In the genomic region with DNA sequence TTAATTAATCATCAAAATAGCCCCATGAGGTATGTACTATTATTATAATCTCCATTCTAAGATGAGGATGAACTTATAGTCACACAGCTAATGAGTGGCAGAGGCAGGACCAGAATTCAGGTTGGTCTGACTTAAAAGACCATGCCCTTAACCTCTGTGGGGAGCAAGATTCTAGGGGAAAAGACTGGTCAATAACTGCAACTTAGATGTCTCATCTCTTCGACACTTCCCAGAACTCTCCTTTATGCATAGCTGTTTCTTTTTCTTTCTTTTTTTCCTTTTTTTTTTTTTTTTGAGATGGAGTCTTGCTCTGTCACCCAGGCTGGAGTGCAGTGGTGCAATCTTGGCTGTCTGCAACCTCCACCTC, we compare ENCODE assay signal across 29 cellular contexts.
"Had no signal": no experiment of that assay in that cellular context is flagged by ENCODE, and none has a peak within 500 bp of the region (broad histone marks: within the 10 kb centered on the region; RNA-seq: fewer than 3 reads in every experiment).

No MANE protein-coding gene starts in this region.

- H3K27ac ChIP-seq: esophagus squamous epithelium, heart right ventricle, pancreas, prostate gland, skin epidermis, uterus had no signal

- DNase-seq: activated CD4-positive, alpha-beta T cell treated with anti-CD3 and anti-CD28 coated beads for 36 hours; activated CD4-positive, CD25-positive, alpha-beta regulatory T cell; activated CD8-positive, alpha-beta memory T cell treated with anti-CD3 and anti-CD28 coated beads, Interleukin-2, amount 10 ng/mL, durations not matched to agents 7 days and 5 days; activated CD8-positive, alpha-beta T cell treated with anti-CD3 and anti-CD28 coated beads, Interleukin-2, amount 10 ng/mL, durations not matched to agents 7 days and 5 days; activated naive CD4-positive, alpha-beta T cell treated with Interleukin-2 at 50 U/mL for 16 hours; activated T-cell treated with anti-CD3 and anti-CD28 coated beads, Interleukin-2, amount 50 U/mL, for 48 hours; aorta; central memory CD4-positive, alpha-beta T cell; endodermal cell; esophagus squamous epithelium; foreskin melanocyte; heart right ventricle; midbrain; naive thymus-derived CD4-positive, alpha-beta T cell; nucleus accumbens; pancreas; retina; stimulated activated CD4-positive, alpha-beta T cell treated with anti-CD3 and anti-CD28 coated beads, Interleukin-4, amount 100 ng/mL, for 24 hours; stimulated activated naive CD8-positive, alpha-beta T cell treated with anti-CD3 and anti-CD28 coated beads, Interleukin-15, amount 100 ng/mL, for 72 hours; substantia nigra; uterus had no signal

- H3K4me3 ChIP-seq: esophagus squamous epithelium, heart right ventricle, pancreas, prostate gland, skin epidermis, uterus had no signal

- H3K27ac Mint-ChIP-seq: activated CD4-positive, alpha-beta T cell treated with anti-CD3 and anti-CD28 coated beads for 36 hours; activated CD8-positive, alpha-beta memory T cell treated with anti-CD3 and anti-CD28 coated beads, Interleukin-2, amount 10 ng/mL, durations not matched to agents 7 days and 5 days; activated CD8-positive, alpha-beta T cell treated with anti-CD3 and anti-CD28 coated beads, Interleukin-2, amount 10 ng/mL, durations not matched to agents 7 days and 5 days; activated naive CD8-positive, alpha-beta T cell; dendritic cell treated with granulocyte-macrophage colony-stimulating factor and Interleukin-4, amounts not matched to agents 40 ng/mL and 50 ng/mL, for 4 days; endodermal cell; naive thymus-derived CD4-positive, alpha-beta T cell; stimulated activated memory B cell treated with anti-CD40 and anti-IgM and Interleukin-4, amounts not matched to agents 10 μg/mL and 1 μg/mL and 100 μg/mL, for 72 hours; stimulated activated naive CD8-positive, alpha-beta T cell treated with anti-CD3 and anti-CD28 coated beads, Interleukin-15, amount 100 ng/mL, for 72 hours had no signal

- H3K36me3 ChIP-seq: esophagus squamous epithelium, heart right ventricle, pancreas, prostate gland, uterus had no signal

- H3K9me3 ChIP-seq: esophagus squamous epithelium, heart right ventricle, pancreas, prostate gland, uterus had no signal

- H3K4me1 ChIP-seq: prostate gland had no signal

- H3K27me3 ChIP-seq: esophagus squamous epithelium, heart right ventricle, pancreas, uterus had no signal

- H3K27me3 Mint-ChIP-seq: activated CD4-positive, alpha-beta T cell treated with anti-CD3 and anti-CD28 coated beads for 36 hours; activated CD8-positive, alpha-beta memory T cell treated with anti-CD3 and anti-CD28 coated beads, Interleukin-2, amount 10 ng/mL, durations not matched to agents 7 days and 5 days; activated naive CD8-positive, alpha-beta T cell; dendritic cell treated with granulocyte-macrophage colony-stimulating factor and Interleukin-4, amounts not matched to agents 40 ng/mL and 50 ng/mL, for 4 days; type B pancreatic cell had no signal

- H3K4me3 Mint-ChIP-seq: activated CD4-positive, alpha-beta T cell treated with anti-CD3 and anti-CD28 coated beads for 36 hours; activated CD8-positive, alpha-beta memory T cell treated with anti-CD3 and anti-CD28 coated beads, Interleukin-2, amount 10 ng/mL, durations not matched to agents 7 days and 5 days; activated CD8-positive, alpha-beta T cell treated with anti-CD3 and anti-CD28 coated beads, Interleukin-2, amount 10 ng/mL, durations not matched to agents 7 days and 5 days; activated naive CD8-positive, alpha-beta T cell; dendritic cell treated with granulocyte-macrophage colony-stimulating factor and Interleukin-4, amounts not matched to agents 40 ng/mL and 50 ng/mL, for 4 days; endodermal cell; naive thymus-derived CD4-positive, alpha-beta T cell; neural crest cell; stimulated activated memory B cell treated with anti-CD40 and anti-IgM and Interleukin-4, amounts not matched to agents 10 μg/mL and 1 μg/mL and 100 μg/mL, for 72 hours; stimulated activated naive CD8-positive, alpha-beta T cell treated with anti-CD3 and anti-CD28 coated beads, Interleukin-15, amount 100 ng/mL, for 72 hours; type B pancreatic cell had no signal

- ATAC-seq: activated CD4-positive, alpha-beta T cell treated with anti-CD3 and anti-CD28 coated beads for 36 hours; activated CD8-positive, alpha-beta memory T cell treated with anti-CD3 and anti-CD28 coated beads, Interleukin-2, amount 10 ng/mL, durations not matched to agents 7 days and 5 days; activated CD8-positive, alpha-beta T cell treated with anti-CD3 and anti-CD28 coated beads, Interleukin-2, amount 10 ng/mL, durations not matched to agents 7 days and 5 days; heart right ventricle; naive thymus-derived CD4-positive, alpha-beta T cell; pancreas; sciatic nerve; stimulated activated memory B cell treated with anti-CD40 and anti-IgM and Interleukin-4, amounts not matched to agents 10 μg/mL and 1 μg/mL and 100 μg/mL, for 72 hours; stimulated activated naive CD8-positive, alpha-beta T cell treated with anti-CD3 and anti-CD28 coated beads, Interleukin-15, amount 100 ng/mL, for 72 hours had no signal

- H3K9me3 Mint-ChIP-seq: dendritic cell treated with granulocyte-macrophage colony-stimulating factor and Interleukin-4, amounts not matched to agents 40 ng/mL and 50 ng/mL, for 4 days; endodermal cell; naive thymus-derived CD4-positive, alpha-beta T cell; neural crest cell; stimulated activated memory B cell treated with anti-CD40 and anti-IgM and Interleukin-4, amounts not matched to agents 10 μg/mL and 1 μg/mL and 100 μg/mL, for 72 hours; stimulated activated naive CD8-positive, alpha-beta T cell treated with anti-CD3 and anti-CD28 coated beads, Interleukin-15, amount 100 ng/mL, for 72 hours; type B pancreatic cell had no signal

- H3K36me3 Mint-ChIP-seq: activated CD8-positive, alpha-beta memory T cell treated with anti-CD3 and anti-CD28 coated beads, Interleukin-2, amount 10 ng/mL, durations not matched to agents 7 days and 5 days; activated naive CD8-positive, alpha-beta T cell; naive thymus-derived CD4-positive, alpha-beta T cell; stimulated activated memory B cell treated with anti-CD40 and anti-IgM and Interleukin-4, amounts not matched to agents 10 μg/mL and 1 μg/mL and 100 μg/mL, for 72 hours; type B pancreatic cell had no signal

- FAIRE-seq: pancreas had no signal
